Comparison of ENCODE assay signal across 8 cellular contexts in the genomic region with DNA sequence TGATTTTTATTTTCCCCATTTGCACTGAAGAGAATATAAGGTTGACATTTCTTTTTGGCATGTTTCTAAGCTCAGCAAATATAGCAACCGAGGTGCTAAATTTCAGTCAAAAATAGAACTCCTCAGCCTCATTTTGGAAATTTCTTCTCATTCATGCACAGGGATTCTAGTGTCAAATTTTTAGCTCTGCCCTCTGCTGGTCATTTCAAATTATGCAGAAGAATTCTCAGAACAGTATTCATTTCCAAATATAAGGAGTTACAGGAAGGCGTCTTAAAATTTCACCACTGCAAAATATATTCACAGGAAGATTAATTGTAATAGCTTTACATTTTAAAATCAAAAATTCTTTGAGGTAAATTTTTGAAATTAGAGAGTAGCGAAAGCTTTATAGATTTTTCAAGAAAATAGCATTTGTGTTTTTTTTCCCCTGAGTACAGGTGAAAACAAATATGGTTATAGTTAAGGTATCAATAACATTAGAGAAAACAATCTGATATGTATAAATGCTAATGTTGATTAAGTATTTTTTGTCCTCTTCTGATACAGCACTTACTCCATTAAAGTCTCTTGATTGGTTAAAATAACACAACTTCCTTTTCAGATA. TPM values are rescaled to one million over a fixed set of nuclear protein-coding genes. Genes with fewer than 3 reads are reported as not detected.
A peak's percentile ranks its signal among the peaks of the same experiment; 100 is the strongest.
DNase-seq lines count a peak whose midpoint lies in the region; FAIRE-seq and TF ChIP-seq lines count a peak whose summit lies in the region.

No MANE protein-coding gene starts in this region.

- TF ChIP-seq CTCF in GM12875 (IDR thresholded peaks at IDR 0.05; ENCODE audit: borderline replicate concordance, insufficient read depth, low read depth, low read length) = peak; percentile 38; the same call in 1 of the 2 replicates
- TF ChIP-seq CTCF in tibial artery (IDR thresholded peaks at IDR 0.05) = peak; percentile 26 to 43

- no peaks in the 10 kb centered on the region for H3K4me1 ChIP-seq in tibial artery

- H3K9me3 ChIP-seq in SK-N-MC (ENCODE audit: low read depth, low read length) (no peaks in the 10 kb centered on the region), tibial artery (no peaks in the 10 kb centered on the region)

- H3K27me3 ChIP-seq in tibial artery = no peaks in the 10 kb centered on the region

- H3K27ac ChIP-seq in SK-N-MC (no peak overlapping the region), tibial artery (no peak overlapping the region)

- in situ Hi-C loops in KBM-7 (cut with MboI; ENCODE audit: low pct_unique_long_range_greater_than_20kb, low sequenced_read_pairs) = no loop called here

- no peak overlapping the region for H3K9ac ChIP-seq in SK-N-MC (ENCODE audit: insufficient read length)

- peak; percentile 94 for FAIRE-seq in A204.1 (lab: Jason Lieb, UNC)

- no peak overlapping the region for H3K4me3 ChIP-seq in GM12875 (ENCODE audit: low read depth, low read length)
- no peak overlapping the region for H3K4me3 ChIP-seq in SK-N-MC
- H3K4me3 ChIP-seq in tibial artery = no peak overlapping the region

- intact Hi-C loops in tibial artery (cut with DNase I; ENCODE audit: low total_unique reads) = no loop called here

- H3K36me3 ChIP-seq in SK-N-MC (ENCODE audit: insufficient read depth, low read length) (no peaks in the 10 kb centered on the region), tibial artery (no peaks in the 10 kb centered on the region)

- peak; percentile 52 for DNase-seq in KBM-7
- peak; percentile 2 for DNase-seq in SK-N-MC (ENCODE audit: low read depth, low spot score)
- peak; percentile 35 for DNase-seq in foreskin melanocyte
- DNase-seq in tibial artery = no peak
- no peak for DNase-seq in NCI-H446 treated with DMSO at 0.1 percent for 48 hours (lab: John Stamatoyannopoulos, UW)
- no peak for DNase-seq in mesenteric fat pad (ENCODE audit: low spot score)

RNA-seq across cellular contexts. Expression of a gene that starts 57.9 kb away (rescaled TPM):
- total RNA-seq in mesenteric fat pad = 0.48 TPM

Comparison
In these comparisons a context has a peak if more than half of its experiments do, and no peak if none do; other contexts are left out.
1. DNase-seq: peak in KBM-7 (single experiment), SK-N-MC (single experiment) and foreskin melanocyte (single experiment); none in tibial artery (0 of 2), NCI-H446 treated with DMSO at 0.1 percent for 48 hours (single experiment) and mesenteric fat pad (single experiment).